In genomic region chr2:11480859-11481258, GRCh38 we compare ENCODE assay signal across 28 cellular contexts. TPM values are rescaled to one million over a fixed set of nuclear protein-coding genes. Genes with fewer than 3 reads are reported as not detected.
A peak's percentile ranks its signal among the peaks of the same experiment; 100 is the strongest.
DNase-seq lines count a peak whose midpoint lies in the region; ATAC-seq and TF ChIP-seq lines count a peak whose summit lies in the region.
"Had no signal": no experiment of that assay in that cellular context is flagged by ENCODE, and none has a peak within 500 bp of the region (broad histone marks: within the 10 kb centered on the region; RNA-seq: fewer than 3 reads in every experiment).

No MANE protein-coding gene starts in this region.

- POLR2A ChIA-PET in WTC11 (lab: Charles Lee), result no interaction called here
- POLR2A ChIA-PET in naive thymus-derived CD4-positive, alpha-beta T cell (lab: Charles Lee), result no interaction called here
- POLR2A ChIA-PET in activated CD4-positive, alpha-beta memory T cell treated with anti-CD3 and anti-CD28 coated beads for 36 hours (lab: Charles Lee), result no interaction called here

- H3K9me3 ChIP-seq in naive thymus-derived CD4-positive, alpha-beta T cell (ENCODE audit: control insufficient read depth in 2 of 3, low read length in 3 of 3), result no peaks in the 10 kb centered on the region
- H3K9me3 ChIP-seq in ovary, result no peaks in the 10 kb centered on the region
- H3K9me3 ChIP-seq: A549, ascending aorta, thoracic aorta, vagina had no signal

- H3K27ac ChIP-seq in GM23338 (ENCODE audit: low read depth), result no peak overlapping the region
- H3K27ac ChIP-seq in naive thymus-derived CD4-positive, alpha-beta T cell (ENCODE audit: low read depth, low read length), result no peak overlapping the region
- peak overlapping the region; percentile 95 for H3K27ac ChIP-seq in ovary
- H3K27ac ChIP-seq: A549, ascending aorta, coronary artery, parathyroid adenoma, thoracic aorta had no signal

- no peak overlapping the region; the same call in 1 of the 2 replicates for H2AFZ ChIP-seq in GM23338
- H2AFZ ChIP-seq: parathyroid adenoma had no signal

- intact Hi-C loops in naive thymus-derived CD4-positive, alpha-beta T cell (cut with micrococcal nuclease), result no loop called here
- intact Hi-C loops in ovary (cut with DNase I), result loop anchor here in 3 of 4 donors (5.0 to 10.0 kb wide), 3 partner anchors 61 to 101 kb away; no protein-coding TSS in a partner anchor
- intact Hi-C loops in activated CD4-positive, alpha-beta memory T cell treated with anti-CD3 and anti-CD28 coated beads for 36 hours (cut with micrococcal nuclease), result no loop called here

- H3K27me3 Mint-ChIP-seq in GM23338 (ENCODE audit: insufficient read depth, low read depth, poor library complexity) (peaks cover 16% of the 10 kb centered on the region), WTC11 (ENCODE audit: low read depth) (peaks cover 23% of the 10 kb centered on the region)
- peaks cover 52 to 66% (median 58%) of the 10 kb centered on the region in 5 donors for H3K27me3 Mint-ChIP-seq in naive thymus-derived CD4-positive, alpha-beta T cell
- H3K27me3 Mint-ChIP-seq in activated CD4-positive, alpha-beta memory T cell treated with anti-CD3 and anti-CD28 coated beads for 36 hours, result peaks cover 39% of the 10 kb centered on the region

- TF ChIP-seq EP300 in ovary (IDR thresholded peaks at IDR 0.05), result no peak

- H3K27me3 ChIP-seq in GM23338 (ENCODE audit: insufficient read depth), result peaks cover 23% of the 10 kb centered on the region
- peaks cover 0 to 5% of the 10 kb centered on the region in 2 donors for H3K27me3 ChIP-seq in naive thymus-derived CD4-positive, alpha-beta T cell (ENCODE audit: control insufficient read depth in 2 of 2, insufficient read depth in 2 of 2, low read length in 2 of 2)
- H3K27me3 ChIP-seq in ovary, result no peaks in the 10 kb centered on the region
- H3K27me3 ChIP-seq: vagina had no signal

- H3K4me1 Mint-ChIP-seq in GM23338 (peaks cover 21% of the 10 kb centered on the region), WTC11 (peaks cover 22% of the 10 kb centered on the region)
- peaks cover 0 to 18% (median 12%) of the 10 kb centered on the region in 7 donors for H3K4me1 Mint-ChIP-seq in naive thymus-derived CD4-positive, alpha-beta T cell
- peaks cover 6% of the 10 kb centered on the region for H3K4me1 Mint-ChIP-seq in activated CD4-positive, alpha-beta memory T cell treated with anti-CD3 and anti-CD28 coated beads for 36 hours (ENCODE audit: low read depth)

- no peak for TF ChIP-seq POLR2A in ovary (IDR thresholded peaks at IDR 0.05)

- H3K4me3 Mint-ChIP-seq in GM23338 (peak overlapping the region; percentile 69), WTC11 (peak overlapping the region; percentile 67; the same call in 1 of the 2 replicates)
- peak overlapping the region in 7 of 10 donors; percentile 3 to 65 (median 35) for H3K4me3 Mint-ChIP-seq in naive thymus-derived CD4-positive, alpha-beta T cell
- no peak overlapping the region for H3K4me3 Mint-ChIP-seq in activated CD4-positive, alpha-beta memory T cell treated with anti-CD3 and anti-CD28 coated beads for 36 hours
- H3K4me3 Mint-ChIP-seq: activated naive CD8-positive, alpha-beta T cell treated with anti-CD3 and anti-CD28 coated beads, Interleukin-2, amount 10 ng/mL, durations not matched to agents 7 days and 5 days; activated T-cell treated with anti-CD3 and anti-CD28 coated beads, Interleukin-2, amount 50 U/mL, for 24 hours had no signal

- no peak overlapping the region for H3K4me3 ChIP-seq in GM23338
- no peak overlapping the region for H3K4me3 ChIP-seq in naive thymus-derived CD4-positive, alpha-beta T cell (ENCODE audit: low read length)
- H3K4me3 ChIP-seq in ovary, result no peak overlapping the region
- H3K4me3 ChIP-seq: A549, ascending aorta, coronary artery, thoracic aorta, vagina had no signal

- no peak for ATAC-seq in GM23338
- no peak for ATAC-seq in WTC11
- ATAC-seq in naive thymus-derived CD4-positive, alpha-beta T cell, result no peak
- ATAC-seq: A549; left ventricle myocardium superior; Right ventricle myocardium inferior; stimulated activated naive CD8-positive, alpha-beta T cell treated with anti-CD3 and anti-CD28 coated beads, Interleukin-15, Interleukin-2, amounts not matched to agents 100 U/mL and 50 U/mL, for 24 hours had no signal

- H3K9me2 ChIP-seq in GM23338 (ENCODE audit: insufficient read depth), result no peaks in the 10 kb centered on the region

- no peak overlapping the region for H3K27ac Mint-ChIP-seq in GM23338
- no peak overlapping the region for H3K27ac Mint-ChIP-seq in WTC11
- H3K27ac Mint-ChIP-seq in naive thymus-derived CD4-positive, alpha-beta T cell, result no peak overlapping the region
- no peak overlapping the region for H3K27ac Mint-ChIP-seq in activated CD4-positive, alpha-beta memory T cell treated with anti-CD3 and anti-CD28 coated beads for 36 hours
- H3K27ac Mint-ChIP-seq: activated naive CD8-positive, alpha-beta T cell treated with anti-CD3 and anti-CD28 coated beads, Interleukin-2, amount 10 ng/mL, durations not matched to agents 7 days and 5 days; activated T-cell treated with anti-CD3 and anti-CD28 coated beads, Interleukin-2, amount 50 U/mL, for 24 hours; CD4-positive, CD25-positive, alpha-beta regulatory T cell had no signal

- TF ChIP-seq CTCF in GM23338 (conservative IDR thresholded peaks at IDR 0.05; ENCODE audit: low read depth in 2 of 2) (no peak), WTC11 (IDR thresholded peaks at IDR 0.05) (no peak), ovary (IDR thresholded peaks at IDR 0.05) (no peak)

- H3K36me3 ChIP-seq in GM23338 (ENCODE audit: insufficient read depth) (no peaks in the 10 kb centered on the region), ovary (no peaks in the 10 kb centered on the region)
- H3K36me3 ChIP-seq in naive thymus-derived CD4-positive, alpha-beta T cell (ENCODE audit: control insufficient read depth in 2 of 3, insufficient read depth in 3 of 3, low read length in 3 of 3), result no peaks in the 10 kb centered on the region
- H3K36me3 ChIP-seq: ascending aorta, thoracic aorta, vagina had no signal

- DNase-seq in GM23338 (ENCODE audit: low spot score) (no peak), WTC11 (ENCODE audit: low spot score) (no peak), ovary (no peak), NCI-H1694 treated with DMSO at 0.1 percent for 48 hours (lab: John Stamatoyannopoulos, UW) (no peak), epidermal melanocyte (ENCODE audit: insufficient read length, low spot score) (no peak)
- DNase-seq in naive thymus-derived CD4-positive, alpha-beta T cell, result no peak
- DNase-seq in activated CD4-positive, alpha-beta memory T cell treated with anti-CD3 and anti-CD28 coated beads for 36 hours, result no peak
- no peak for DNase-seq in stimulated activated naive CD4-positive, alpha-beta T cell treated with Interleukin-2 at 50 U/mL for 16 hours (lab: John Stamatoyannopoulos, UW)
- DNase-seq: activated CD4-positive, alpha-beta T cell treated with anti-CD3 and anti-CD28 coated beads for 4 hours; activated CD8-positive, alpha-beta memory T cell treated with anti-CD3 and anti-CD28 coated beads for 24 hours; activated gamma-delta T cell; activated naive CD8-positive, alpha-beta T cell treated with anti-CD3 and anti-CD28 coated beads, Interleukin-2, amount 10 ng/mL, durations not matched to agents 7 days and 5 days; activated T-cell treated with anti-CD3 and anti-CD28 coated beads, Interleukin-2, amount 50 U/mL, for 24 hours; CD4-positive, CD25-positive, alpha-beta regulatory T cell; effector memory CD4-positive, alpha-beta T cell; left ventricle myocardium superior; NCI-H1105; NCI-H2081; NCI-H526; stimulated activated CD4-positive, alpha-beta T cell treated with anti-CD3 and anti-CD28 coated beads, Interleukin-1b, Interleukin-23, amount 100 ng/mL, for 48 hours; stimulated activated naive CD8-positive, alpha-beta T cell treated with anti-CD3 and anti-CD28 coated beads, Interleukin-15, Interleukin-2, amounts not matched to agents 100 U/mL and 50 U/mL, for 24 hours had no signal

- 21 to 30% (median 29%) methylated on average over 7 of the region's 7 CpGs for WGBS in ovary, 3 donors

- 0 out of 2 replicates have a peak, but pooled peaks cover under 1% of the 10 kb centered on the region for H4K20me1 ChIP-seq in GM23338 (replicated peaks; ENCODE audit: insufficient read depth)

- H3K9me3 Mint-ChIP-seq in GM23338, result peaks cover 3% of the 10 kb centered on the region; the same call in 2 of the 3 replicates
- H3K9me3 Mint-ChIP-seq in WTC11, result no peaks in the 10 kb centered on the region
- peaks cover 0 to 2% (median 0%) of the 10 kb centered on the region in 11 donors for H3K9me3 Mint-ChIP-seq in naive thymus-derived CD4-positive, alpha-beta T cell
- no peaks in the 10 kb centered on the region for H3K9me3 Mint-ChIP-seq in activated CD4-positive, alpha-beta memory T cell treated with anti-CD3 and anti-CD28 coated beads for 36 hours
- H3K9me3 Mint-ChIP-seq: activated naive CD8-positive, alpha-beta T cell treated with anti-CD3 and anti-CD28 coated beads, Interleukin-2, amount 10 ng/mL, durations not matched to agents 7 days and 5 days; activated T-cell treated with anti-CD3 and anti-CD28 coated beads, Interleukin-2, amount 50 U/mL, for 24 hours had no signal

- H3K79me2 ChIP-seq in GM23338 (replicated peaks; ENCODE audit: insufficient read depth), result peaks cover 14% of the 10 kb centered on the region
- H3K79me2 ChIP-seq: parathyroid adenoma had no signal

- H3K36me3 Mint-ChIP-seq in GM23338 (ENCODE audit: low read depth), result peaks cover 6% of the 10 kb centered on the region; the same call in 2 of the 3 replicates
- H3K36me3 Mint-ChIP-seq in WTC11, result no peaks in the 10 kb centered on the region
- no peaks in the 10 kb centered on the region for H3K36me3 Mint-ChIP-seq in naive thymus-derived CD4-positive, alpha-beta T cell
- no peaks in the 10 kb centered on the region for H3K36me3 Mint-ChIP-seq in activated CD4-positive, alpha-beta memory T cell treated with anti-CD3 and anti-CD28 coated beads for 36 hours
- H3K36me3 Mint-ChIP-seq: CD4-positive, CD25-positive, alpha-beta regulatory T cell had no signal

- peaks cover 14% of the 10 kb centered on the region; the same call in 1 of the 2 replicates for H3K4me1 ChIP-seq in GM23338 (ENCODE audit: insufficient read depth)
- H3K4me1 ChIP-seq in naive thymus-derived CD4-positive, alpha-beta T cell (ENCODE audit: control insufficient read depth in 2 of 2, insufficient read depth in 2 of 2, low read length in 2 of 2), result no peaks in the 10 kb centered on the region
- H3K4me1 ChIP-seq in ovary (ENCODE audit: insufficient read depth), result peaks cover 4% of the 10 kb centered on the region
- H3K4me1 ChIP-seq: A549, ascending aorta, parathyroid adenoma had no signal

- CTCF ChIA-PET in WTC11 (lab: Charles Lee), result interaction anchor here (1.3 to 10.5 kb wide), 3 partner anchors 54 to 357 kb away, joined by 3 to 229 read pairs (median 9); no protein-coding TSS in a partner anchor
- CTCF ChIA-PET in naive thymus-derived CD4-positive, alpha-beta T cell (lab: Charles Lee), result interaction anchor here (0.5 to 0.8 kb wide), 3 partner anchors 18 to 299 kb away, joined by 3 to 4 read pairs (median 3); no protein-coding TSS in a partner anchor
- CTCF ChIA-PET in activated CD4-positive, alpha-beta memory T cell treated with anti-CD3 and anti-CD28 coated beads for 36 hours (lab: Charles Lee), result interaction anchor here (1.0 to 6.2 kb wide), 3 partner anchors 15 to 348 kb away, joined by 3 to 234 read pairs (median 6); a partner anchor contains a TSS

- peaks cover 5% of the 10 kb centered on the region; the same call in 1 of the 2 replicates for H3F3A ChIP-seq in GM23338 (replicated peaks; ENCODE audit: low read depth)

- H3K4me2 ChIP-seq in GM23338, result no peak overlapping the region
- H3K4me2 ChIP-seq: A549 had no signal

RNA-seq across cellular contexts. Expression of gene E2F6, which starts 14.9 kb away (rescaled TPM):
- 20.7 and 30.2 TPM in 2 replicates for total RNA-seq in GM23338 (2014; rRNA removed; shearing (Covaris generic))
- polyA plus RNA-seq in GM23338 (2016; fragmentation: Nextera tagmentation; extraction: Ambion mirVana) (11.9 and 16.9 TPM in 2 replicates), ovary (10 to 100 TPM in 1 of 2 donors, 1 to 10 TPM in 1; 9.9 to 13.6 TPM)
- total RNA-seq in WTC11 (2021) (14.2 to 16.0 TPM (median 14.4 TPM) in 3 replicates), ovary (10 to 100 TPM; 10.5 to 19.6 (median 17.7) TPM)
- 10 to 100 TPM in 2 of 5 experiments, 1 to 10 TPM in 3; 6.2 to 11.6 (median 9.2) TPM for total RNA-seq in naive thymus-derived CD4-positive, alpha-beta T cell
- polyA plus RNA-seq in naive thymus-derived CD4-positive, alpha-beta T cell, result 1 to 10 TPM; 3.1 to 4.3 TPM
- 10 to 100 TPM in 1 of 2 experiments, 1 to 10 TPM in 1; 9.9 to 10.3 TPM for total RNA-seq in activated CD4-positive, alpha-beta memory T cell treated with anti-CD3 and anti-CD28 coated beads for 36 hours

RNA-seq across cellular contexts. Expression of gene GREB1, which starts 53.0 kb away (rescaled TPM):
- 35.0 and 36.5 TPM in 2 replicates for total RNA-seq in GM23338 (2014; rRNA removed; shearing (Covaris generic))
- polyA plus RNA-seq in GM23338 (2016; fragmentation: Nextera tagmentation; extraction: Ambion mirVana) (12.0 and 12.2 TPM in 2 replicates), ovary (100 to 1,000 TPM; 104 to 228 TPM)
- total RNA-seq in WTC11 (2021) (31.9 to 35.7 TPM (median 34.4 TPM) in 3 replicates), ovary (100 to 1,000 TPM; 219 to 723 (median 335) TPM)
- under 1 TPM in 4 of 5 experiments, not detected in 1; 0.14 to 0.82 (median 0.25) TPM for total RNA-seq in naive thymus-derived CD4-positive, alpha-beta T cell
- polyA plus RNA-seq in naive thymus-derived CD4-positive, alpha-beta T cell, result not detected
- total RNA-seq in activated CD4-positive, alpha-beta memory T cell treated with anti-CD3 and anti-CD28 coated beads for 36 hours, result under 1 TPM; 0.29 to 0.81 TPM

Comparison
In these comparisons a context has a peak if more than half of its experiments do, and no peak if none do; other contexts are left out.
1. H3K27ac ChIP-seq: peak in ovary (2 of 2); none in GM23338 (single experiment) and naive thymus-derived CD4-positive, alpha-beta T cell (single experiment).
2. RNA of gene GREB1, which starts 53.0 kb away (total RNA-seq): 219 to 723 TPM in ovary, 31.9 to 35.7 TPM in WTC11 and 35.0 to 36.5 TPM in GM23338; 0.29 to 0.81 TPM in activated CD4-positive, alpha-beta memory T cell treated with anti-CD3 and anti-CD28 coated beads for 36 hours and 0.14 to 0.82 TPM in naive thymus-derived CD4-positive, alpha-beta T cell; every median in the first group is over 10 times any median in the second.
3. intact Hi-C loops: an anchor here in ovary (5.0 to 10.0 kb wide); none called in naive thymus-derived CD4-positive, alpha-beta T cell and activated CD4-positive, alpha-beta memory T cell treated with anti-CD3 and anti-CD28 coated beads for 36 hours.